In the genomic region with DNA sequence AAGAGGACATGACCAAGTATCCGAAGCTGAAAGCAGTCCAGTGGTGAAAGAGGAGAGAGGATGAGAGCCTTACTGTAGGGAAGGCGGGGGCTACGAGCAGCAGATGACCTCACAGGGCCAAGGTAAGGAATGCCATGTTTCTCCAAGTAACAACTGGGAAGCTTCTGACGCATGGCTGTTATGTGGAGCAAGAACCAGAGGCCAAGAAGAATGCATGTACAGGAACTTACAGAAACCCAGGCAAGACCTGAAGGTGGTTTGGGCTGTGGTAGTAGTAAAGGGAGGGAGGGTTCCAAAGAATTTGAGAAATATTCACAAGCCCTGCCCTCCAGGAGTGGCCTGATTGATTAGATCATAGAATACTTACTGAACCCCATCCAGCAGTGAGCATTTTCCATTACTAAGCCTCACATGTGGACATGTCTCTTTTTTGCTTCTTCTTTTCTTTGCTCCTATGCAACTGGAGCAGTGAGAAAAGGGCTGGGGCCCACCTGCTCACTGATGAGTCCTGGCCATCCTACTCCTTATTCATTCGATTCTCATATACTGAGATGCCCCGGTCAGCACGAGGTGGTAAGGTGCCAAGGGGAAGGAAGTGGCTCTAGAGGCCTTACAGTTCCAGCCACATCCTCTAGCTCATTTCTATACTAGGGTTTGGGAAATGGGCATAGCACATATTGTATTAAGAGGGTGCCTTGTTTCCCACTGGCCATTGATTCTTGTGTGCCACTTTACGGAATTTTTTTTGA, we compare ENCODE assay signal across 15 cellular contexts. TPM values are rescaled to one million over a fixed set of nuclear protein-coding genes. Genes with fewer than 3 reads are reported as not detected.
A peak's percentile ranks its signal among the peaks of the same experiment; 100 is the strongest.
DNase-seq lines count a peak whose midpoint lies in the region; ATAC-seq and TF ChIP-seq lines count a peak whose summit lies in the region.
"Had no signal": no experiment of that assay in that cellular context is flagged by ENCODE, and none has a peak within 500 bp of the region (broad histone marks: within the 10 kb centered on the region; RNA-seq: fewer than 3 reads in every experiment).

No MANE protein-coding gene starts in this region.

- CTCF ChIA-PET in activated CD8-positive, alpha-beta T cell treated with anti-CD3 and anti-CD28 coated beads, Interleukin-2, amount 10 ng/mL, durations not matched to agents 7 days and 5 days (lab: Charles Lee) = interaction anchor here (2.0 kb wide), 1 partner anchor 19 kb away, joined by 4 read pairs; no protein-coding TSS in a partner anchor

- TF ChIP-seq CTCF in endothelial cell (IDR thresholded peaks at IDR 0.05; ENCODE audit: unreplicated experiment) = no peak

- POLR2A ChIA-PET in activated CD8-positive, alpha-beta T cell treated with anti-CD3 and anti-CD28 coated beads, Interleukin-2, amount 10 ng/mL, durations not matched to agents 7 days and 5 days (lab: Charles Lee) = no interaction called here

- DNase-seq in AG08395 (ENCODE audit: low spot score) (peak; percentile 32), ELF-1 (ENCODE audit: low read depth, low spot score) (peak; percentile 21), kidney glomerular epithelial cell (lab: John Stamatoyannopoulos, UW) (peak; percentile 33), NCI-H2227 (lab: John Stamatoyannopoulos, UW; ENCODE audit: unreplicated experiment) (no peak), endothelial cell (ENCODE audit: low spot score) (no peak), T-helper 1 cell (no peak)
- DNase-seq in activated CD8-positive, alpha-beta T cell treated with anti-CD3 and anti-CD28 coated beads, Interleukin-2, amount 10 ng/mL, durations not matched to agents 7 days and 5 days = no peak
- DNase-seq: DMS 273 treated with DMSO at 0.1 percent for 48 hours; effector CD4-positive, alpha-beta T cell; KG1; NCI-H1417 treated with DMSO at 0.1 percent for 48 hours; stimulated activated CD4-positive, alpha-beta T cell treated with anti-CD3 and anti-CD28 coated beads, Interleukin-2, amount 100 ng/mL, for 24 hours had no signal

- H3K36me3 Mint-ChIP-seq in activated CD8-positive, alpha-beta T cell treated with anti-CD3 and anti-CD28 coated beads, Interleukin-2, amount 10 ng/mL, durations not matched to agents 7 days and 5 days (ENCODE audit: low read depth) = no peaks in the 10 kb centered on the region
- H3K36me3 Mint-ChIP-seq in endothelial cell (ENCODE audit: low read depth, unreplicated experiment) = no peaks in the 10 kb centered on the region

- H3K27me3 Mint-ChIP-seq in activated CD8-positive, alpha-beta T cell treated with anti-CD3 and anti-CD28 coated beads, Interleukin-2, amount 10 ng/mL, durations not matched to agents 7 days and 5 days (ENCODE audit: low read depth) = no peaks in the 10 kb centered on the region
- no peaks in the 10 kb centered on the region for H3K27me3 Mint-ChIP-seq in endothelial cell (ENCODE audit: unreplicated experiment)
- H3K27me3 Mint-ChIP-seq: B cell had no signal

- no peaks in the 10 kb centered on the region for H3K9me3 Mint-ChIP-seq in activated CD8-positive, alpha-beta T cell treated with anti-CD3 and anti-CD28 coated beads, Interleukin-2, amount 10 ng/mL, durations not matched to agents 7 days and 5 days (ENCODE audit: insufficient read depth)
- H3K9me3 Mint-ChIP-seq in endothelial cell (ENCODE audit: unreplicated experiment) = no peaks in the 10 kb centered on the region

- H3K27ac Mint-ChIP-seq in activated CD8-positive, alpha-beta T cell treated with anti-CD3 and anti-CD28 coated beads, Interleukin-2, amount 10 ng/mL, durations not matched to agents 7 days and 5 days = no peak overlapping the region
- no peak overlapping the region for H3K27ac Mint-ChIP-seq in endothelial cell (ENCODE audit: unreplicated experiment)
- H3K27ac Mint-ChIP-seq: B cell had no signal

- H3K4me3 Mint-ChIP-seq in activated CD8-positive, alpha-beta T cell treated with anti-CD3 and anti-CD28 coated beads, Interleukin-2, amount 10 ng/mL, durations not matched to agents 7 days and 5 days = no peak overlapping the region
- H3K4me3 Mint-ChIP-seq in endothelial cell (ENCODE audit: unreplicated experiment) = no peak overlapping the region
- H3K4me3 Mint-ChIP-seq: B cell had no signal

- peak; percentile 50 for ATAC-seq in activated CD8-positive, alpha-beta T cell treated with anti-CD3 and anti-CD28 coated beads, Interleukin-2, amount 10 ng/mL, durations not matched to agents 7 days and 5 days
- ATAC-seq in GM21786 (IDR thresholded peaks at IDR 0.05; ENCODE audit: unreplicated experiment) = no peak
- ATAC-seq: HCT116 had no signal

- H3K4me1 Mint-ChIP-seq in activated CD8-positive, alpha-beta T cell treated with anti-CD3 and anti-CD28 coated beads, Interleukin-2, amount 10 ng/mL, durations not matched to agents 7 days and 5 days (ENCODE audit: low read depth) = peaks cover 21% of the 10 kb centered on the region
- H3K4me1 Mint-ChIP-seq in endothelial cell (ENCODE audit: unreplicated experiment) = peaks cover 2% of the 10 kb centered on the region

RNA-seq across cellular contexts. Expression of a gene that starts 8.3 kb away (rescaled TPM):
- under 1 TPM; 0.45 to 0.50 TPM for total RNA-seq in activated CD8-positive, alpha-beta T cell treated with anti-CD3 and anti-CD28 coated beads, Interleukin-2, amount 10 ng/mL, durations not matched to agents 7 days and 5 days
- total RNA-seq in endothelial cell (ENCODE audit: unreplicated experiment) = 0.54 TPM

Comparison
In these comparisons a context has a peak if more than half of its experiments do, and no peak if none do; other contexts are left out.
1. DNase-seq: peak in AG08395 (single experiment), ELF-1 (single experiment) and kidney glomerular epithelial cell (single experiment); none in activated CD8-positive, alpha-beta T cell treated with anti-CD3 and anti-CD28 coated beads, Interleukin-2, amount 10 ng/mL, durations not matched to agents 7 days and 5 days (single experiment), NCI-H2227 (single experiment), endothelial cell (single experiment) and T-helper 1 cell (0 of 5).